In the genomic region with DNA sequence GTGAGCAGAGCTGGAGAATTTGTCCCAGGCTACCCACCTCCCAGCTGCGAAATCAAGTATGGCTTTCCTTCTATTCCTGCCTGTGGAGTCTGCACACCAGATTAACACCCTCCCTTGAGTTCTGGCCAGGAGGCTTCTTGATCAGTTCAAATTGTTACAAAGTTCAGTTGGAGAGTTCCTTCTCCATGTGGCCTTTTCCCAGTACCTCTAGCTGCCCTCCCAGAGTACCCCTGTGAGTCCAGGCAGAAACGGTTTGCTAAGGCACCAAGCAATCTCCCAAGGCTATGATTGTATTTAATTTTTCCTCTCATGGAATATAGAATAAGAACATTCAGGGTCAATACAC, we compare ENCODE assay signal across 24 cellular contexts.
"Had no signal": no experiment of that assay in that cellular context is flagged by ENCODE, and none has a peak within 500 bp of the region (broad histone marks: within the 10 kb centered on the region; RNA-seq: fewer than 3 reads in every experiment).

No MANE protein-coding gene starts in this region.

- H3K36me3 ChIP-seq: esophagus muscularis mucosa, left ventricle myocardium inferior, ovary, right atrium auricular region, thyroid gland, upper lobe of right lung, WERI-Rb-1 had no signal

- H3K4me3 Mint-ChIP-seq: central memory CD8-positive, alpha-beta T cell; mesothelial cell of epicardium; naive thymus-derived CD8-positive, alpha-beta T cell had no signal

- H3K27ac Mint-ChIP-seq: activated naive CD4-positive, alpha-beta T cell treated with anti-CD3 and anti-CD28 coated beads, Interleukin-2, amount 50 U/mL, for 72 hours; mesothelial cell of epicardium; naive thymus-derived CD8-positive, alpha-beta T cell had no signal

- H3K4me3 ChIP-seq: esophagus muscularis mucosa, left ventricle myocardium inferior, ovary, psoas muscle, right atrium auricular region, thyroid gland, upper lobe of right lung had no signal

- H3K27me3 ChIP-seq: esophagus muscularis mucosa, ovary, right atrium auricular region, thyroid gland, upper lobe of right lung had no signal

- H3K36me3 Mint-ChIP-seq: activated naive CD4-positive, alpha-beta T cell treated with anti-CD3 and anti-CD28 coated beads, Interleukin-2, amount 50 U/mL, for 72 hours; mesothelial cell of epicardium; naive thymus-derived CD8-positive, alpha-beta T cell had no signal

- H3K27ac ChIP-seq: esophagus muscularis mucosa, left ventricle myocardium inferior, ovary, psoas muscle, right atrium auricular region, thyroid gland, upper lobe of right lung, WERI-Rb-1 had no signal

- ATAC-seq: activated naive CD4-positive, alpha-beta T cell treated with anti-CD3 and anti-CD28 coated beads, Interleukin-2, amount 50 U/mL, for 72 hours; naive thymus-derived CD8-positive, alpha-beta T cell; psoas muscle; stimulated activated naive CD8-positive, alpha-beta T cell treated with anti-CD3 and anti-CD28 coated beads, Interleukin-15, Interleukin-2, amounts not matched to agents 100 U/mL and 50 U/mL, for 24 hours; upper lobe of right lung had no signal

- FAIRE-seq: colon, endothelial cell of umbilical vein, frontal cortex, TTC549 had no signal

- H3K9me3 ChIP-seq: esophagus muscularis mucosa, left ventricle myocardium inferior, ovary, psoas muscle, right atrium auricular region, thyroid gland, upper lobe of right lung had no signal

- H3K4me1 Mint-ChIP-seq: central memory CD8-positive, alpha-beta T cell; mesothelial cell of epicardium had no signal

- DNase-seq: activated CD4-positive, alpha-beta T cell treated with anti-CD3 and anti-CD28 coated beads for 1 hour; activated T-cell treated with anti-CD3 and anti-CD28 coated beads, Interleukin-2, amount 50 U/mL, for 1 hour; aorta; effector memory CD4-positive, alpha-beta T cell; hippocampal formation; kidney glomerular epithelial cell; left ventricle myocardium inferior; naive thymus-derived CD8-positive, alpha-beta T cell; psoas muscle; stimulated activated CD4-positive, alpha-beta T cell treated with anti-CD3 and anti-CD28 coated beads, Interleukin-4, amount 100 ng/mL, for 24 hours; stimulated activated naive CD8-positive, alpha-beta T cell treated with anti-CD3 and anti-CD28 coated beads, Interleukin-15, Interleukin-2, amounts not matched to agents 100 U/mL and 50 U/mL, for 24 hours; thyroid gland; upper lobe of right lung; WERI-Rb-1 had no signal

- H3K9me3 Mint-ChIP-seq: activated naive CD4-positive, alpha-beta T cell treated with anti-CD3 and anti-CD28 coated beads, Interleukin-2, amount 50 U/mL, for 72 hours; central memory CD8-positive, alpha-beta T cell; mesothelial cell of epicardium; naive thymus-derived CD8-positive, alpha-beta T cell had no signal

- H3K4me1 ChIP-seq: esophagus muscularis mucosa, left ventricle myocardium inferior, psoas muscle, right atrium auricular region, thyroid gland, upper lobe of right lung had no signal
